Comparison of ENCODE assay signal across 8 cellular contexts in genomic region chr1:59570524-59570923, GRCh38.
DNase-seq lines count a peak whose midpoint lies in the region; ATAC-seq, FAIRE-seq and TF ChIP-seq lines count a peak whose summit lies in the region.

No MANE protein-coding gene starts in this region.

- H3K4me3 ChIP-seq in HL-60 (replicated peaks; ENCODE audit: insufficient read depth, low read length) = no peak overlapping the region
- H3K4me3 ChIP-seq in left lung = no peak overlapping the region
- no peak overlapping the region for H3K4me3 ChIP-seq in mammary epithelial cell (replicated peaks in 1 of 3; ENCODE audit: insufficient read depth in 1 of 3, low read depth in 2 of 3, low read length in 3 of 3)

- H3K36me3 ChIP-seq in left lung (no peaks in the 10 kb centered on the region), mammary epithelial cell (ENCODE audit: insufficient read depth, low read length) (no peaks in the 10 kb centered on the region)

- H3K9me3 ChIP-seq in left lung (peaks cover 0 to 10% of the 10 kb centered on the region in 2 donors), mammary epithelial cell (replicated peaks; ENCODE audit: insufficient read depth, low read length) (peaks cover 5% of the 10 kb centered on the region)

- TF ChIP-seq CTCF in HL-60 (IDR thresholded peaks at IDR 0.05; ENCODE audit: insufficient read depth, low read length) (no peak), left lung (IDR thresholded peaks at IDR 0.05) (no peak), mammary epithelial cell (conservative IDR thresholded peaks at IDR 0.05 in 1 of 2, IDR thresholded peaks at IDR 0.05 in 1 of 2; ENCODE audit: extremely low read depth in 1 of 2, insufficient read depth in 1 of 2, low read depth in 1 of 2, low read length in 2 of 2) (no peak)

- 93% methylated on average over 3 of the region's 3 CpGs for WGBS in mammary epithelial cell (ENCODE audit: low coverage, missing lambda C conversion rate)

- BruUV-seq in mammary epithelial cell (replicated peaks; lab: Mats Ljungman, UMichigan) = no TSS peak

- no peaks in the 10 kb centered on the region for H4K20me1 ChIP-seq in mammary epithelial cell (ENCODE audit: insufficient read depth, low read length)

- dilution Hi-C loops in mammary epithelial cell (cut with HindIII; ENCODE audit: low sequenced_read_pairs) = no loop called here

- intact Hi-C loops in left lung (cut with DNase I) (no loop called here), mammary epithelial cell (cut with micrococcal nuclease) (no loop called here)

- H3K27me3 ChIP-seq in HL-60 (ENCODE audit: insufficient read depth, poor library complexity, severe bottlenecking) = no peaks in the 10 kb centered on the region
- H3K27me3 ChIP-seq in left lung = no peaks in the 10 kb centered on the region
- no peaks in the 10 kb centered on the region for H3K27me3 ChIP-seq in mammary epithelial cell (ENCODE audit: insufficient read depth, low read length)

- CTCF ChIA-PET in mammary epithelial cell (lab: Charles Lee; ENCODE audit: low non-redundant PET) = no interaction called here

- ATAC-seq in left lung = peak; percentile 73
- no peak for ATAC-seq in HG03571 (IDR thresholded peaks at IDR 0.05; ENCODE audit: unreplicated experiment)
- no peak for ATAC-seq in GM19397 (IDR thresholded peaks at IDR 0.05; ENCODE audit: unreplicated experiment)

- H3K79me2 ChIP-seq in mammary epithelial cell (ENCODE audit: insufficient read depth, low read length) = no peaks in the 10 kb centered on the region

- FAIRE-seq in GM19239 (lab: Jason Lieb, UNC) = peak; percentile 90

- DNase-seq in A172 (ENCODE audit: low spot score) (peak; percentile 14), GM19239 (ENCODE audit: insufficient read length, low spot score) (no peak), HL-60 (ENCODE audit: low read depth in 1 of 2, low spot score in 1 of 2) (peak; percentile 55 to 80), T-helper 9 cell (peak; percentile 1), left lung (peak in 1 of 2 donors; percentile 62), mammary epithelial cell (no peak)

- no peak overlapping the region for H3K9ac ChIP-seq in mammary epithelial cell (ENCODE audit: insufficient read depth, low read length)

- H3K4me1 ChIP-seq in left lung (peaks cover 0 to 43% of the 10 kb centered on the region in 2 donors), mammary epithelial cell (ENCODE audit: insufficient read depth, low read length) (peaks cover 3% of the 10 kb centered on the region)

- no peak overlapping the region for H2AFZ ChIP-seq in mammary epithelial cell (ENCODE audit: low read depth, low read length)

- no peak overlapping the region; the same call in 1 of the 2 replicates for H3K27ac ChIP-seq in HL-60 (replicated peaks)
- peak overlapping the region in 1 of 2 donors; percentile 80 for H3K27ac ChIP-seq in left lung
- H3K27ac ChIP-seq in mammary epithelial cell (ENCODE audit: insufficient read depth, low read depth, low read length) = no peak overlapping the region

- in situ Hi-C loops in mammary epithelial cell (cut with MboI; ENCODE audit: low sequenced_read_pairs in 2 of 2) = no loop called here

- no peak overlapping the region for H3K4me2 ChIP-seq in mammary epithelial cell (ENCODE audit: insufficient read depth, low read depth, low read length)

Comparison
In these comparisons a context has a peak if more than half of its experiments do, and no peak if none do; other contexts are left out.
1. DNase-seq: peak in A172 (single experiment), HL-60 (2 of 2) and T-helper 9 cell (single experiment); none in GM19239 (single experiment) and mammary epithelial cell (single experiment).